In the genomic region with DNA sequence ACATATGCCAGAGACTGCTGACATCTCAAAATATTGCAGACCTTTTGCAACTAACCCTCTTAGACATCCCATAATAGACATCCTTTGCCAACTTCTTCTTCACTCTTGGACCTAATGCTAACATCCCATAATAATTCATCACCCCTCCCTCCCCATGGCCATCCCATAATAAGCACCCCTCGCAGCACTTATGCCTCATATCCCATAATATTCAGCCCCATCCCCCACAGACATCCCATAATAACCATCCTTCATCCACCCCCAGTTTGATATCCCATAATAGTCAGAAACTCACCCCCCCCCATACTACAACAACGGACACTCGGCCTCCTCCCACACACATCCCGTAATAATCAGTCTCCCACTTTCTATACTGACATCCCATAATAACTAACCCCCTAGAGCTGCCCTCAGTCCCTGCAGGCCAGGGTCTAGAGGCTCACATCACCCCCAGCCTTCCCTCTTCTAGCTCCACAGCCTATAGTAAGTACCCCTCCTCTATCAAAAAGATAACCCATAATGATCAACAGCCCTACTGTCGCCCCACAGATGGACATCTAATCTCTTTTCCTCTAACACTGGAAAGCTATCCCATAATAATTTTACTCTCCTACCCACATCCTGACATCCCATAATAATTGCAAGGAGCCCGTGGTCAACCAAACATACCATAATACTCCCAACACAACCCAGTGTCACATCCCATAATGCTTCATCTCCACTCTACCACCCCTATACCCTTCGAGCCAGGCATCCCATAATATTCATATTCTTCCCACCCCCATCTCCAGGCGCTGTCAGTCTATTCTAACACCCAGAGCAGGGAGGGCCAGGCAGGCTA, we compare ENCODE assay signal across 8 cellular contexts. TPM values are rescaled to one million over a fixed set of nuclear protein-coding genes. Genes with fewer than 3 reads are reported as not detected.
DNase-seq lines count a peak whose midpoint lies in the region; ATAC-seq, FAIRE-seq and TF ChIP-seq lines count a peak whose summit lies in the region.

No MANE protein-coding gene starts in this region.

- peaks cover 41 to 43% of the 10 kb centered on the region in 2 experiments for H3K4me1 ChIP-seq in neutrophil (ENCODE audit: control insufficient read depth in 1 of 2, insufficient read depth in 1 of 2, low read depth in 1 of 2, low read length in 1 of 2)

- H3K9me3 Mint-ChIP-seq in activated CD8-positive, alpha-beta T cell treated with anti-CD3 and anti-CD28 coated beads for 36 hours: no peaks in the 10 kb centered on the region
- H3K9me3 Mint-ChIP-seq in progenitor cell of endocrine pancreas (ENCODE audit: low read depth): no peaks in the 10 kb centered on the region

- H3K27me3 ChIP-seq in neutrophil: no peaks in the 10 kb centered on the region

- no peak overlapping the region for H3K27ac Mint-ChIP-seq in activated CD8-positive, alpha-beta T cell treated with anti-CD3 and anti-CD28 coated beads for 36 hours
- no peak overlapping the region for H3K27ac Mint-ChIP-seq in progenitor cell of endocrine pancreas

- TF ChIP-seq CTCF in activated CD8-positive, alpha-beta T cell treated with anti-CD3 and anti-CD28 coated beads for 36 hours (IDR thresholded peaks at IDR 0.05): no peak
- TF ChIP-seq CTCF in neutrophil (IDR thresholded peaks at IDR 0.05): no peak
- no peak for TF ChIP-seq CTCF in progenitor cell of endocrine pancreas (IDR thresholded peaks at IDR 0.05; ENCODE audit: unreplicated experiment)

- H3K4me3 ChIP-seq in neutrophil (ENCODE audit: low read depth in 1 of 2, low read length in 1 of 2): no peak overlapping the region

- peak; percentile 67 for ATAC-seq in activated CD8-positive, alpha-beta T cell treated with anti-CD3 and anti-CD28 coated beads for 36 hours
- no peak for ATAC-seq in GM21619 (IDR thresholded peaks at IDR 0.05; ENCODE audit: unreplicated experiment)

- no peaks in the 10 kb centered on the region for H3K27me3 Mint-ChIP-seq in activated CD8-positive, alpha-beta T cell treated with anti-CD3 and anti-CD28 coated beads for 36 hours
- H3K27me3 Mint-ChIP-seq in progenitor cell of endocrine pancreas: no peaks in the 10 kb centered on the region

- no peak overlapping the region for H3K4me3 Mint-ChIP-seq in activated CD8-positive, alpha-beta T cell treated with anti-CD3 and anti-CD28 coated beads for 36 hours
- no peak overlapping the region for H3K4me3 Mint-ChIP-seq in progenitor cell of endocrine pancreas (ENCODE audit: low read depth)

- peaks cover 5% of the 10 kb centered on the region for H3K36me3 ChIP-seq in neutrophil

- H3K36me3 Mint-ChIP-seq in activated CD8-positive, alpha-beta T cell treated with anti-CD3 and anti-CD28 coated beads for 36 hours (ENCODE audit: low read depth): peaks cover 30% of the 10 kb centered on the region
- H3K36me3 Mint-ChIP-seq in progenitor cell of endocrine pancreas (ENCODE audit: insufficient read depth): peaks cover 9% of the 10 kb centered on the region

- DNase-seq in GM12892 (ENCODE audit: insufficient read length): peak; percentile 53
- peak; percentile 60 for DNase-seq in HuH-7.5 (ENCODE audit: low spot score)
- peak; percentile 88 for DNase-seq in NCI-H82 treated with DMSO at 0.1 percent for 48 hours (lab: John Stamatoyannopoulos, UW; ENCODE audit: unreplicated experiment)
- DNase-seq in activated CD8-positive, alpha-beta T cell treated with anti-CD3 and anti-CD28 coated beads for 36 hours: peak; percentile 89
- peak; percentile 91 to 92 for DNase-seq in erythroblast (lab: John Stamatoyannopoulos, UW)
- no peak for DNase-seq in progenitor cell of endocrine pancreas (ENCODE audit: low spot score, unreplicated experiment)

- TF ChIP-seq POLR2A in GM12892 (IDR thresholded peaks at IDR 0.05; ENCODE audit: low read depth, low read length) (no peak), erythroblast (IDR thresholded peaks at IDR 0.05; ENCODE audit: low read length) (peak; percentile 17)

- POLR2A ChIA-PET in activated CD8-positive, alpha-beta T cell treated with anti-CD3 and anti-CD28 coated beads for 36 hours (lab: Charles Lee): interaction anchor here (1.0 to 2.2 kb wide), 7 partner anchors 12 to 335 kb away, joined by 3 to 8 read pairs (median 6); partner anchors contain the start of genes C12orf57, LPAR5, RNU7-1 and ZNF384

- H3K9me3 ChIP-seq in neutrophil: no peaks in the 10 kb centered on the region

- intact Hi-C loops in activated CD8-positive, alpha-beta T cell treated with anti-CD3 and anti-CD28 coated beads for 36 hours (cut with micrococcal nuclease): loop anchor here (5.0 kb wide), 1 partner anchor 36 kb away; no protein-coding TSS in a partner anchor

- peaks cover 54% of the 10 kb centered on the region for H3K4me1 Mint-ChIP-seq in activated CD8-positive, alpha-beta T cell treated with anti-CD3 and anti-CD28 coated beads for 36 hours (ENCODE audit: low read depth)
- H3K4me1 Mint-ChIP-seq in progenitor cell of endocrine pancreas (ENCODE audit: low read depth): peaks cover 41% of the 10 kb centered on the region

- CTCF ChIA-PET in activated CD8-positive, alpha-beta T cell treated with anti-CD3 and anti-CD28 coated beads for 36 hours (lab: Charles Lee): interaction anchor here (1.0 to 1.5 kb wide), 4 partner anchors 13 to 116 kb away, joined by 3 to 8 read pairs (median 4); partner anchors contain the start of gene COPS7A

- H3K27ac ChIP-seq in neutrophil: peak overlapping the region; percentile 94

- FAIRE-seq in GM12892 (lab: Jason Lieb, UNC): no peak

RNA-seq across cellular contexts. Expression of gene CHD4, which starts 0.8 kb away (rescaled TPM):
- polyA plus RNA-seq in GM12892 (2012; ENCODE audit: missing spikeins): 95.7 TPM
- total RNA-seq in activated CD8-positive, alpha-beta T cell treated with anti-CD3 and anti-CD28 coated beads for 36 hours: 100 to 1,000 TPM; 273 to 277 TPM
- 370 and 406 TPM in 2 replicates for total RNA-seq in progenitor cell of endocrine pancreas

RNA-seq across cellular contexts. Expression of gene LPAR5, which starts 27.8 kb away (rescaled TPM):
- polyA plus RNA-seq in GM12892 (2012; ENCODE audit: missing spikeins): 1.7 TPM
- total RNA-seq in activated CD8-positive, alpha-beta T cell treated with anti-CD3 and anti-CD28 coated beads for 36 hours: 1 to 10 TPM; 6.6 to 8.1 TPM
- 0.27 TPM in 1 of 2 replicates, not detected in the other for total RNA-seq in progenitor cell of endocrine pancreas

RNA-seq across cellular contexts. Expression of gene ACRBP, which starts 39.3 kb away (rescaled TPM):
- 2.1 TPM for polyA plus RNA-seq in GM12892 (2012; ENCODE audit: missing spikeins)
- 1 to 10 TPM; 1.3 to 2.0 TPM for total RNA-seq in activated CD8-positive, alpha-beta T cell treated with anti-CD3 and anti-CD28 coated beads for 36 hours
- total RNA-seq in progenitor cell of endocrine pancreas: 5.0 and 5.6 TPM in 2 replicates

RNA-seq across cellular contexts. Expression of gene NOP2, which starts 39.9 kb away (rescaled TPM):
- 60.0 TPM for polyA plus RNA-seq in GM12892 (2012; ENCODE audit: missing spikeins)
- total RNA-seq in activated CD8-positive, alpha-beta T cell treated with anti-CD3 and anti-CD28 coated beads for 36 hours: 10 to 100 TPM; 87.9 to 89.4 TPM
- total RNA-seq in progenitor cell of endocrine pancreas: 95.9 and 96.0 TPM in 2 replicates

RNA-seq across cellular contexts. Expression of gene IFFO1, which starts 52.1 kb away (rescaled TPM):
- polyA plus RNA-seq in GM12892 (2012; ENCODE audit: missing spikeins): 6.2 TPM
- total RNA-seq in activated CD8-positive, alpha-beta T cell treated with anti-CD3 and anti-CD28 coated beads for 36 hours: 1 to 10 TPM; 7.8 to 8.5 TPM
- 21.7 and 22.3 TPM in 2 replicates for total RNA-seq in progenitor cell of endocrine pancreas
